23 cellular contexts compared by ENCODE assay signal in the genomic region with DNA sequence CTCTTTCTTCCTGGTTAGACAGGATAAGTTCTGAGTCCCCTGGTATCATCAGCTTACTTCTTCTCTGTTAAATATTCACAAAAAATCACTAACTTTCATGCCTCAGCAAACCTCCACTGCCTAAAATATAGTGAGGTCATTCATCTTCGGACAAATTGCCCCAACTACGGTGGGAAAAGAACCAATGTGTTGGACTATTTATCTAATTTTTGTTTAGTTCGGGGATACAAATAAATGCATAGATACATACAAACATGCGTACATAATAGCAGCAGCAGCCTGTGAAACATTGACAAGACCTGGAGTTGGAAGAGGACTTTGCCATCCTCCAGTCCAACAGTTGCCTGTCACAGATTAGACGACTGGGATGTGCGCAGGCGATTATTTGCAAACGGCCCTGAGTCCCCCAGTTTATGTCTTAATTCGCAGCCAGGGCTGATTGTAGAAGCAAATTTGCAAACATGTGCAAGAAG. TPM values are rescaled to one million over a fixed set of nuclear protein-coding genes. Genes with fewer than 3 reads are reported as not detected.
DNase-seq lines count a peak whose midpoint lies in the region; ATAC-seq and TF ChIP-seq lines count a peak whose summit lies in the region.
"Had no signal": no experiment of that assay in that cellular context is flagged by ENCODE, and none has a peak within 500 bp of the region (broad histone marks: within the 10 kb centered on the region; RNA-seq: fewer than 3 reads in every experiment).

No MANE protein-coding gene starts in this region.

- no peak for TF ChIP-seq CTCF in right atrium auricular region (IDR thresholded peaks at IDR 0.05)
- TF ChIP-seq CTCF in heart right ventricle (IDR thresholded peaks at IDR 0.05): no peak
- no peak for TF ChIP-seq CTCF in progenitor cell of endocrine pancreas (IDR thresholded peaks at IDR 0.05; ENCODE audit: unreplicated experiment)
- TF ChIP-seq CTCF in CD14-positive monocyte (IDR thresholded peaks at IDR 0.05): no peak
- no peak for TF ChIP-seq CTCF in chondrocyte (IDR thresholded peaks at IDR 0.05)

- peak overlapping the region; percentile 23 for H3K4me3 Mint-ChIP-seq in progenitor cell of endocrine pancreas (ENCODE audit: low read depth)
- H3K4me3 Mint-ChIP-seq in CD14-positive monocyte: no peak overlapping the region
- no peak overlapping the region for H3K4me3 Mint-ChIP-seq in chondrocyte (ENCODE audit: unreplicated experiment)
- H3K4me3 Mint-ChIP-seq: activated T-cell treated with anti-CD3 and anti-CD28 coated beads, Interleukin-2, amount 50 U/mL, for 4 hours; nephron progenitor cell; stimulated activated naive CD8-positive, alpha-beta T cell treated with anti-CD3 and anti-CD28 coated beads, Interleukin-15, amount 100 ng/mL, for 72 hours had no signal

- H3K9me3 Mint-ChIP-seq in progenitor cell of endocrine pancreas (ENCODE audit: low read depth): no peaks in the 10 kb centered on the region
- peaks cover 0 to 2% (median 0%) of the 10 kb centered on the region in 7 donors for H3K9me3 Mint-ChIP-seq in CD14-positive monocyte
- H3K9me3 Mint-ChIP-seq in chondrocyte (ENCODE audit: low read depth): no peaks in the 10 kb centered on the region
- H3K9me3 Mint-ChIP-seq: activated T-cell treated with anti-CD3 and anti-CD28 coated beads, Interleukin-2, amount 50 U/mL, for 4 hours; nephron progenitor cell; stimulated activated naive CD8-positive, alpha-beta T cell treated with anti-CD3 and anti-CD28 coated beads, Interleukin-15, amount 100 ng/mL, for 72 hours had no signal

- ATAC-seq in heart right ventricle (no peak), GM19351 (IDR thresholded peaks at IDR 0.05; ENCODE audit: unreplicated experiment) (no peak)
- ATAC-seq: activated T-cell treated with anti-CD3 and anti-CD28 coated beads, Interleukin-2, amount 50 U/mL, for 4 hours; Right ventricle myocardium inferior; stimulated activated naive CD8-positive, alpha-beta T cell treated with anti-CD3 and anti-CD28 coated beads, Interleukin-15, amount 100 ng/mL, for 72 hours had no signal

- intact Hi-C loops in heart right ventricle (cut with DNase I): loop anchor here in 3 of 10 donors (5.0 to 10.0 kb wide), 3 partner anchors 46 to 62 kb away; no protein-coding TSS in a partner anchor
- intact Hi-C loops in CD14-positive monocyte (cut with micrococcal nuclease): no loop called here

- H3K4me1 ChIP-seq in right atrium auricular region (peaks cover 0 to 64% of the 10 kb centered on the region in 2 donors), heart right ventricle (peaks cover 7 to 56% (median 42%) of the 10 kb centered on the region in 9 donors)

- H3K4me3 ChIP-seq in right atrium auricular region (no peak overlapping the region), heart right ventricle (no peak overlapping the region)
- H3K4me3 ChIP-seq: ascending aorta, lung had no signal

- no peaks in the 10 kb centered on the region for H3K9me3 ChIP-seq in right atrium auricular region
- H3K9me3 ChIP-seq in heart right ventricle: no peaks in the 10 kb centered on the region
- H3K9me3 ChIP-seq: ascending aorta had no signal

- H3K27me3 ChIP-seq in right atrium auricular region (no peaks in the 10 kb centered on the region), heart right ventricle (no peaks in the 10 kb centered on the region)
- H3K27me3 ChIP-seq: ascending aorta had no signal

- H3K27ac Mint-ChIP-seq in progenitor cell of endocrine pancreas (peak overlapping the region; percentile 89), CD14-positive monocyte (no peak overlapping the region), chondrocyte (ENCODE audit: unreplicated experiment) (no peak overlapping the region)
- H3K27ac Mint-ChIP-seq: nephron progenitor cell had no signal

- H3K27me3 Mint-ChIP-seq in progenitor cell of endocrine pancreas (no peaks in the 10 kb centered on the region), CD14-positive monocyte (ENCODE audit: low read depth in 3 of 3) (peaks cover 2 to 5% (median 3%) of the 10 kb centered on the region in 3 donors), chondrocyte (ENCODE audit: low read depth) (no peaks in the 10 kb centered on the region)

- H3K27ac ChIP-seq in right atrium auricular region (no peak overlapping the region), heart right ventricle (no peak overlapping the region)

- H3K36me3 Mint-ChIP-seq in progenitor cell of endocrine pancreas (ENCODE audit: insufficient read depth) (peaks cover 4% of the 10 kb centered on the region), CD14-positive monocyte (no peaks in the 10 kb centered on the region), chondrocyte (ENCODE audit: low read depth) (no peaks in the 10 kb centered on the region)

- peak; percentile 40 for DNase-seq in right atrium auricular region (ENCODE audit: low spot score)
- DNase-seq in heart right ventricle: no peak
- DNase-seq in glomerular visceral epithelial cell (ENCODE audit: extremely low spot score): peak; percentile 69
- no peak for DNase-seq in progenitor cell of endocrine pancreas (ENCODE audit: low spot score, unreplicated experiment)
- DNase-seq in CD14-positive monocyte (ENCODE audit: low spot score): no peak
- no peak for DNase-seq in chondrocyte (ENCODE audit: low spot score)
- no peak for DNase-seq in NCI-H510A (lab: John Stamatoyannopoulos, UW)
- DNase-seq: 8988T; activated CD4-positive, CD25-positive, alpha-beta regulatory T cell treated with anti-CD3 and anti-CD28 coated beads, Interleukin-2, amount 50 U/mL, for 72 hours; activated CD8-positive, alpha-beta memory T cell treated with anti-CD3 and anti-CD28 coated beads for 24 hours; activated naive CD4-positive, alpha-beta T cell treated with Interleukin-2 at 50 U/mL for 16 hours; activated T-cell treated with anti-CD3 and anti-CD28 coated beads, Interleukin-2, amount 50 U/mL, for 4 hours; cerebellar nuclear complex; effector memory CD4-positive, alpha-beta T cell; NCI-H1092 treated with DMSO at 0.1 percent for 48 hours; NCI-H526; nephron progenitor cell; stimulated activated CD4-positive, alpha-beta T cell treated with anti-CD3 and anti-CD28 coated beads, Interleukin-4, amount 100 ng/mL, for 4 hours; stimulated activated naive CD8-positive, alpha-beta T cell treated with anti-CD3 and anti-CD28 coated beads, Interleukin-15, amount 100 ng/mL, for 72 hours had no signal

- H3K4me1 Mint-ChIP-seq in progenitor cell of endocrine pancreas (ENCODE audit: low read depth) (peaks cover 70% of the 10 kb centered on the region), CD14-positive monocyte (no peaks in the 10 kb centered on the region), chondrocyte (ENCODE audit: low read depth) (peaks cover 56% of the 10 kb centered on the region)

- no peaks in the 10 kb centered on the region for H3K36me3 ChIP-seq in right atrium auricular region
- no peaks in the 10 kb centered on the region for H3K36me3 ChIP-seq in heart right ventricle
- H3K36me3 ChIP-seq: ascending aorta had no signal

- 92 to 95% methylated on average over 9 of the region's 9 CpGs for WGBS in heart right ventricle, 2 donors

RNA-seq across cellular contexts. Expression of gene EGFR, which starts 51.5 kb away (rescaled TPM):
- total RNA-seq in right atrium auricular region: 10 to 100 TPM; 21.1 to 22.5 TPM
- 10 to 100 TPM in 5 of 10 donors, 1 to 10 TPM in 5; 5.0 to 13.5 (median 9.2) TPM for total RNA-seq in heart right ventricle
- 1 to 10 TPM; 1.9 to 4.2 TPM for polyA plus RNA-seq in heart right ventricle
- 43.8 and 47.8 TPM in 2 replicates for total RNA-seq in progenitor cell of endocrine pancreas
- not detected for polyA plus RNA-seq in CD14-positive monocyte
- total RNA-seq in chondrocyte: 13.6 to 27.4 TPM (median 25.5 TPM) in 3 replicates

Comparison
In these comparisons a context has a peak if more than half of its experiments do, and no peak if none do; other contexts are left out.
1. DNase-seq: peak in right atrium auricular region (single experiment) and glomerular visceral epithelial cell (single experiment); none in heart right ventricle (0 of 2), progenitor cell of endocrine pancreas (single experiment), CD14-positive monocyte (single experiment), chondrocyte (single experiment) and NCI-H510A (single experiment).